Comparison of ENCODE assay signal across 20 cellular contexts in genomic region chr16:65786916-65787315, GRCh38.
A peak's percentile ranks its signal among the peaks of the same experiment; 100 is the strongest.
DNase-seq lines count a peak whose midpoint lies in the region; ATAC-seq and TF ChIP-seq lines count a peak whose summit lies in the region.
"Had no signal": no experiment of that assay in that cellular context is flagged by ENCODE, and none has a peak within 500 bp of the region (broad histone marks: within the 10 kb centered on the region; RNA-seq: fewer than 3 reads in every experiment).

No MANE protein-coding gene starts in this region.

- TF ChIP-seq EP300 in esophagus muscularis mucosa (IDR thresholded peaks at IDR 0.05): no peak

- H3K4me1 ChIP-seq in esophagus muscularis mucosa (peaks cover 0 to 15% (median 12%) of the 10 kb centered on the region in 4 donors), gastrocnemius medialis (no peaks in the 10 kb centered on the region), GM23248 (ENCODE audit: insufficient read depth) (peaks cover 13% of the 10 kb centered on the region)
- H3K4me1 ChIP-seq: Caco-2 had no signal

- peaks cover 10% of the 10 kb centered on the region for H3F3A ChIP-seq in GM23248 (ENCODE audit: insufficient read depth)

- intact Hi-C loops in esophagus muscularis mucosa (cut with DNase I): no loop called here
- intact Hi-C loops in gastrocnemius medialis (cut with DNase I; ENCODE audit: low total_unique reads): no loop called here

- in situ Hi-C loops in gastrocnemius medialis (cut with MboI; ENCODE audit: low sequenced_read_pairs in 4 of 4) (no loop called here), GM23248 (cut with MboI) (no loop called here)

- no peak for ATAC-seq in gastrocnemius medialis

- no peaks in the 10 kb centered on the region for H3K9me2 ChIP-seq in GM23248 (ENCODE audit: insufficient read depth)

- H3K36me3 ChIP-seq in esophagus muscularis mucosa (no peaks in the 10 kb centered on the region), gastrocnemius medialis (no peaks in the 10 kb centered on the region), GM23248 (ENCODE audit: low read depth) (no peaks in the 10 kb centered on the region)
- H3K36me3 ChIP-seq: BLaER1 treated with 17β-estradiol and CSF1 and Interleukin-3, amounts not matched to agents 10 nM and 100 nM had no signal

- no peak overlapping the region for H2AFZ ChIP-seq in GM23248

- H3K79me2 ChIP-seq in GM23248 (ENCODE audit: insufficient read depth): no peaks in the 10 kb centered on the region

- WGBS in esophagus muscularis mucosa: 17% methylated on average over 5 of the region's 5 CpGs
- 11 to 13% methylated on average over 5 of the region's 5 CpGs for WGBS in GM23248 (ENCODE audit: low coverage in 1 of 2, low lambda C conversion rate in 2 of 2, missing lambda C conversion rate in 2 of 2), 2 experiments

- TF ChIP-seq POLR2A in esophagus muscularis mucosa (IDR thresholded peaks at IDR 0.05; ENCODE audit: low read depth) (no peak), gastrocnemius medialis (IDR thresholded peaks at IDR 0.05) (no peak)

- TF ChIP-seq CTCF in esophagus muscularis mucosa (IDR thresholded peaks at IDR 0.05) (no peak), gastrocnemius medialis (IDR thresholded peaks at IDR 0.05 in 4 of 5, conservative IDR thresholded peaks at IDR 0.05 in 1 of 5) (no peak)

- H3K9me3 ChIP-seq in esophagus muscularis mucosa (no peaks in the 10 kb centered on the region), gastrocnemius medialis (no peaks in the 10 kb centered on the region), GM23248 (ENCODE audit: low read depth) (no peaks in the 10 kb centered on the region)

- H3K27me3 ChIP-seq in esophagus muscularis mucosa: no peaks in the 10 kb centered on the region
- H3K27me3 ChIP-seq in gastrocnemius medialis: no peaks in the 10 kb centered on the region
- H3K27me3 ChIP-seq in GM23248 (replicated peaks; ENCODE audit: insufficient read depth): no peaks in the 10 kb centered on the region
- H3K27me3 ChIP-seq: BLaER1 treated with 17β-estradiol and CSF1 and Interleukin-3, amounts not matched to agents 10 nM and 100 nM had no signal

- H3K9ac ChIP-seq in GM23248: no peak overlapping the region
- H3K9ac ChIP-seq: BLaER1 treated with 17β-estradiol and CSF1 and Interleukin-3, amounts not matched to agents 10 nM and 100 nM had no signal

- H3K27ac ChIP-seq in esophagus muscularis mucosa (replicated peaks in 1 of 4) (no peak overlapping the region), gastrocnemius medialis (no peak overlapping the region), GM23248 (no peak overlapping the region)
- H3K27ac ChIP-seq: RWPE1 had no signal

- H3K4me2 ChIP-seq in GM23248 (ENCODE audit: unreplicated experiment): no peak overlapping the region
- H3K4me2 ChIP-seq: BLaER1 treated with 17β-estradiol and CSF1 and Interleukin-3, amounts not matched to agents 10 nM and 100 nM had no signal

- DNase-seq in GM03348 (ENCODE audit: low spot score) (peak; percentile 19), esophagus muscularis mucosa (ENCODE audit: extremely low spot score) (peak; percentile 91), mucosa of gallbladder (ENCODE audit: low spot score) (peak; percentile 38), gastrocnemius medialis (peak; percentile 4 to 27), iPS-NIHi7 (ENCODE audit: extremely low spot score) (no peak), GM23248 (no peak)
- DNase-seq in stimulated activated CD4-positive, alpha-beta T cell treated with anti-CD3 and anti-CD28 coated beads, Interleukin-15, amount 100 ng/mL, for 24 hours: no peak
- DNase-seq: Caco-2; CD4-positive, alpha-beta memory T cell; DND-41; GOT3; HCEC 1CT; KG1; NCI-H1092 treated with DMSO at 0.1 percent for 48 hours; NCI-H146; NCI-H2029 treated with DMSO at 0.1 percent for 48 hours; NCI-H226; NCI-H526 had no signal

- H4K20me1 ChIP-seq in GM23248 (ENCODE audit: insufficient read depth): no peaks in the 10 kb centered on the region
- H4K20me1 ChIP-seq: BLaER1 treated with 17β-estradiol and CSF1 and Interleukin-3, amounts not matched to agents 10 nM and 100 nM had no signal

- no peak overlapping the region for H3K4me3 ChIP-seq in esophagus muscularis mucosa
- H3K4me3 ChIP-seq in gastrocnemius medialis: no peak overlapping the region
- H3K4me3 ChIP-seq in GM23248: no peak overlapping the region
- H3K4me3 ChIP-seq: BLaER1 treated with 17β-estradiol and CSF1 and Interleukin-3, amounts not matched to agents 10 nM and 100 nM had no signal

Comparison
In these comparisons a context has a peak if more than half of its experiments do, and no peak if none do; other contexts are left out.
1. DNase-seq: peak in GM03348 (single experiment), esophagus muscularis mucosa (single experiment), mucosa of gallbladder (single experiment) and gastrocnemius medialis (2 of 2); none in stimulated activated CD4-positive, alpha-beta T cell treated with anti-CD3 and anti-CD28 coated beads, Interleukin-15, amount 100 ng/mL, for 24 hours (single experiment), iPS-NIHi7 (single experiment) and GM23248 (single experiment).